ENCODE assay signal across 23 cellular contexts in genomic region chr9:97132865-97133264, GRCh38.
A peak's percentile ranks its signal among the peaks of the same experiment; 100 is the strongest.
DNase-seq lines count a peak whose midpoint lies in the region; ATAC-seq and TF ChIP-seq lines count a peak whose summit lies in the region.
"Had no signal": no experiment of that assay in that cellular context is flagged by ENCODE, and none has a peak within 500 bp of the region (broad histone marks: within the 10 kb centered on the region; RNA-seq: fewer than 3 reads in every experiment).

No MANE protein-coding gene starts in this region.

- peak overlapping the region; percentile 15 for H3K9ac ChIP-seq in neuronal stem cell (ENCODE audit: low read depth, low read length, poor library complexity)
- H3K9ac ChIP-seq: BLaER1 had no signal

- no peaks in the 10 kb centered on the region for H3K9me3 ChIP-seq in neuronal stem cell (replicated peaks in 1 of 2; ENCODE audit: control insufficient read depth in 2 of 2, insufficient read depth in 1 of 2, low read depth in 1 of 2, low read length in 2 of 2)
- H3K9me3 ChIP-seq: Caco-2 had no signal

- no peak overlapping the region for H2BK120ac ChIP-seq in neuronal stem cell (ENCODE audit: low read depth, low read length)

- no peak for DNase-seq in activated CD4-positive, alpha-beta T cell treated with anti-CD3 and anti-CD28 coated beads, Interleukin-2, amount 10 ng/mL, durations not matched to agents 7 days and 5 days
- no peak for DNase-seq in activated CD4-positive, alpha-beta T cell treated with anti-CD3 and anti-CD28 coated beads, Interleukin-2, amount 50 U/mL, for 4 hours
- DNase-seq in endothelial cell (ENCODE audit: low spot score) (no peak), neuronal stem cell (ENCODE audit: low spot score) (no peak), cortex of kidney (lab: John Stamatoyannopoulos, UW) (no peak)
- DNase-seq in stimulated activated effector memory CD8-positive, alpha-beta T cell treated with anti-CD3 and anti-CD28 coated beads, Interleukin-12 subunit alpha, Interleukin-12 subunit beta, amount 100 ng/mL, for 72 hours (ENCODE audit: low spot score in 2 of 2) = no peak
- DNase-seq in activated T-cell treated with anti-CD3 and anti-CD28 coated beads, Interleukin-2, amount 50 U/mL, for 24 hours = no peak
- DNase-seq: Caco-2; CD4-positive, CD25-positive, alpha-beta regulatory T cell; CD8-positive, alpha-beta T cell; DMS 273 treated with DMSO at 0.1 percent for 48 hours; DMS79; EL; GDM1; GOT3; H7 had no signal

- H2AFZ ChIP-seq in neuronal stem cell (ENCODE audit: low read length) = no peak overlapping the region

- H3K79me1 ChIP-seq in neuronal stem cell (ENCODE audit: low read depth, low read length) = no peaks in the 10 kb centered on the region

- no peak overlapping the region for H4K8ac ChIP-seq in neuronal stem cell (ENCODE audit: low read depth, low read length)

- no peak overlapping the region for H3K14ac ChIP-seq in neuronal stem cell (ENCODE audit: low read length)

- no peak overlapping the region for H2AK5ac ChIP-seq in neuronal stem cell (ENCODE audit: low read depth, low read length)

- H3K36me3 ChIP-seq in neuronal stem cell (replicated peaks in 1 of 2; ENCODE audit: control insufficient read depth in 2 of 2, insufficient read depth in 2 of 2, low read length in 2 of 2) = no peaks in the 10 kb centered on the region
- H3K36me3 ChIP-seq: BLaER1 had no signal

- H3K4me3 Mint-ChIP-seq in activated CD4-positive, alpha-beta T cell treated with anti-CD3 and anti-CD28 coated beads, Interleukin-2, amount 10 ng/mL, durations not matched to agents 7 days and 5 days = no peak overlapping the region
- H3K4me3 Mint-ChIP-seq in endothelial cell (ENCODE audit: unreplicated experiment) = peak overlapping the region; percentile 12
- no peak overlapping the region for H3K4me3 Mint-ChIP-seq in stimulated activated effector memory CD8-positive, alpha-beta T cell treated with anti-CD3 and anti-CD28 coated beads, Interleukin-12 subunit alpha, Interleukin-12 subunit beta, amount 100 ng/mL, for 72 hours
- no peak overlapping the region for H3K4me3 Mint-ChIP-seq in activated T-cell treated with anti-CD3 and anti-CD28 coated beads, Interleukin-2, amount 50 U/mL, for 24 hours
- H3K4me3 Mint-ChIP-seq: B cell; CD8-positive, alpha-beta T cell had no signal

- no CpG with 5 or more reads among the region's 2 CpGs for WGBS in neuronal stem cell (ENCODE audit: extremely low coverage in 2 of 2, insufficient read length in 2 of 2, insufficient replicate concordance in 1 of 2), 2 donors

- H3K18ac ChIP-seq in neuronal stem cell (ENCODE audit: low read length) = peak overlapping the region; percentile 51

- POLR2A ChIA-PET in activated CD4-positive, alpha-beta T cell treated with anti-CD3 and anti-CD28 coated beads, Interleukin-2, amount 10 ng/mL, durations not matched to agents 7 days and 5 days (lab: Charles Lee) = no interaction called here

- H3K27ac ChIP-seq in neuronal stem cell (replicated peaks; ENCODE audit: low read length) = no peak overlapping the region
- H3K27ac ChIP-seq: 22Rv1, BLaER1, C4-2B had no signal

- H3K27ac Mint-ChIP-seq in activated CD4-positive, alpha-beta T cell treated with anti-CD3 and anti-CD28 coated beads, Interleukin-2, amount 10 ng/mL, durations not matched to agents 7 days and 5 days = peak overlapping the region; percentile 51
- H3K27ac Mint-ChIP-seq in endothelial cell (ENCODE audit: unreplicated experiment) = no peak overlapping the region
- H3K27ac Mint-ChIP-seq in stimulated activated effector memory CD8-positive, alpha-beta T cell treated with anti-CD3 and anti-CD28 coated beads, Interleukin-12 subunit alpha, Interleukin-12 subunit beta, amount 100 ng/mL, for 72 hours = peak overlapping the region; percentile 69
- H3K27ac Mint-ChIP-seq in activated T-cell treated with anti-CD3 and anti-CD28 coated beads, Interleukin-2, amount 50 U/mL, for 24 hours = no peak overlapping the region
- H3K27ac Mint-ChIP-seq: B cell; CD4-positive, CD25-positive, alpha-beta regulatory T cell; CD8-positive, alpha-beta T cell had no signal

- H3K27me3 Mint-ChIP-seq in activated CD4-positive, alpha-beta T cell treated with anti-CD3 and anti-CD28 coated beads, Interleukin-2, amount 10 ng/mL, durations not matched to agents 7 days and 5 days = no peaks in the 10 kb centered on the region
- H3K27me3 Mint-ChIP-seq in endothelial cell (ENCODE audit: unreplicated experiment) = peaks cover 8% of the 10 kb centered on the region
- no peaks in the 10 kb centered on the region for H3K27me3 Mint-ChIP-seq in activated T-cell treated with anti-CD3 and anti-CD28 coated beads, Interleukin-2, amount 50 U/mL, for 24 hours
- H3K27me3 Mint-ChIP-seq: B cell; CD4-positive, CD25-positive, alpha-beta regulatory T cell had no signal

- CTCF ChIA-PET in activated CD4-positive, alpha-beta T cell treated with anti-CD3 and anti-CD28 coated beads, Interleukin-2, amount 10 ng/mL, durations not matched to agents 7 days and 5 days (lab: Charles Lee) = no interaction called here

- H2BK5ac ChIP-seq in neuronal stem cell (ENCODE audit: low read length) = no peak overlapping the region

- no peak for TF ChIP-seq CTCF in endothelial cell (IDR thresholded peaks at IDR 0.05; ENCODE audit: unreplicated experiment)

- H3K4me1 ChIP-seq in neuronal stem cell (ENCODE audit: control insufficient read depth in 2 of 2, insufficient read depth in 1 of 2, low read depth in 1 of 2, low read length in 2 of 2) = no peaks in the 10 kb centered on the region
- H3K4me1 ChIP-seq: BLaER1, Caco-2 had no signal

- H3K4me3 ChIP-seq in neuronal stem cell (ENCODE audit: low read length in 2 of 2) = peak overlapping the region in 1 of 2 donors; percentile 58
- H3K4me3 ChIP-seq: BLaER1, GM12878 had no signal

- ATAC-seq in stimulated activated effector memory CD8-positive, alpha-beta T cell treated with anti-CD3 and anti-CD28 coated beads, Interleukin-12 subunit alpha, Interleukin-12 subunit beta, amount 100 ng/mL, for 72 hours = no peak
- ATAC-seq in GM21786 (IDR thresholded peaks at IDR 0.05; ENCODE audit: unreplicated experiment) = no peak
- ATAC-seq: CD8-positive, alpha-beta T cell; GM12878; HCT116 had no signal

- peaks cover 3% of the 10 kb centered on the region for H3K9me3 Mint-ChIP-seq in activated CD4-positive, alpha-beta T cell treated with anti-CD3 and anti-CD28 coated beads, Interleukin-2, amount 10 ng/mL, durations not matched to agents 7 days and 5 days
- H3K9me3 Mint-ChIP-seq in endothelial cell (ENCODE audit: unreplicated experiment) = no peaks in the 10 kb centered on the region
- no peaks in the 10 kb centered on the region for H3K9me3 Mint-ChIP-seq in stimulated activated effector memory CD8-positive, alpha-beta T cell treated with anti-CD3 and anti-CD28 coated beads, Interleukin-12 subunit alpha, Interleukin-12 subunit beta, amount 100 ng/mL, for 72 hours
- H3K9me3 Mint-ChIP-seq in activated T-cell treated with anti-CD3 and anti-CD28 coated beads, Interleukin-2, amount 50 U/mL, for 24 hours = no peaks in the 10 kb centered on the region
- H3K9me3 Mint-ChIP-seq: CD8-positive, alpha-beta T cell had no signal

- no peaks in the 10 kb centered on the region for H3K36me3 Mint-ChIP-seq in activated CD4-positive, alpha-beta T cell treated with anti-CD3 and anti-CD28 coated beads, Interleukin-2, amount 10 ng/mL, durations not matched to agents 7 days and 5 days (ENCODE audit: low read depth)
- peaks cover 10% of the 10 kb centered on the region for H3K36me3 Mint-ChIP-seq in endothelial cell (ENCODE audit: low read depth, unreplicated experiment)
- H3K36me3 Mint-ChIP-seq in stimulated activated effector memory CD8-positive, alpha-beta T cell treated with anti-CD3 and anti-CD28 coated beads, Interleukin-12 subunit alpha, Interleukin-12 subunit beta, amount 100 ng/mL, for 72 hours = no peaks in the 10 kb centered on the region
- H3K36me3 Mint-ChIP-seq in activated T-cell treated with anti-CD3 and anti-CD28 coated beads, Interleukin-2, amount 50 U/mL, for 24 hours (ENCODE audit: low read depth) = no peaks in the 10 kb centered on the region
- H3K36me3 Mint-ChIP-seq: CD4-positive, CD25-positive, alpha-beta regulatory T cell had no signal

- no peak overlapping the region for H2BK15ac ChIP-seq in neuronal stem cell (ENCODE audit: low read length)

- H3K4ac ChIP-seq in neuronal stem cell (ENCODE audit: low read length) = no peak overlapping the region

- no peak overlapping the region for H3K4me2 ChIP-seq in neuronal stem cell (ENCODE audit: insufficient read depth, low read length, poor library complexity, severe bottlenecking)
- H3K4me2 ChIP-seq: BLaER1 had no signal

- no peak overlapping the region for H4K91ac ChIP-seq in neuronal stem cell (ENCODE audit: low read depth, low read length, poor library complexity)

- H3K4me1 Mint-ChIP-seq in activated CD4-positive, alpha-beta T cell treated with anti-CD3 and anti-CD28 coated beads, Interleukin-2, amount 10 ng/mL, durations not matched to agents 7 days and 5 days = no peaks in the 10 kb centered on the region
- H3K4me1 Mint-ChIP-seq in endothelial cell (ENCODE audit: unreplicated experiment) = peaks cover 8% of the 10 kb centered on the region
- H3K4me1 Mint-ChIP-seq in stimulated activated effector memory CD8-positive, alpha-beta T cell treated with anti-CD3 and anti-CD28 coated beads, Interleukin-12 subunit alpha, Interleukin-12 subunit beta, amount 100 ng/mL, for 72 hours = no peaks in the 10 kb centered on the region
- no peaks in the 10 kb centered on the region for H3K4me1 Mint-ChIP-seq in activated T-cell treated with anti-CD3 and anti-CD28 coated beads, Interleukin-2, amount 50 U/mL, for 24 hours (ENCODE audit: low read depth)
- H3K4me1 Mint-ChIP-seq: B cell; CD4-positive, CD25-positive, alpha-beta regulatory T cell had no signal

- H3K27me3 ChIP-seq in neuronal stem cell (ENCODE audit: control insufficient read depth in 3 of 3, insufficient read depth in 3 of 3, low read depth in 1 of 3, low read length in 3 of 3) = no peaks in the 10 kb centered on the region
- H3K27me3 ChIP-seq: BLaER1 had no signal

- H3K23ac ChIP-seq in neuronal stem cell (ENCODE audit: low read depth, low read length, poor library complexity) = peak overlapping the region; percentile 20

- H2BK12ac ChIP-seq in neuronal stem cell (ENCODE audit: low read length) = no peak overlapping the region

Comparison
In these comparisons a context has a peak if more than half of its experiments do, and no peak if none do; other contexts are left out.
1. H3K27ac Mint-ChIP-seq: peak in activated CD4-positive, alpha-beta T cell treated with anti-CD3 and anti-CD28 coated beads, Interleukin-2, amount 10 ng/mL, durations not matched to agents 7 days and 5 days (single experiment) and stimulated activated effector memory CD8-positive, alpha-beta T cell treated with anti-CD3 and anti-CD28 coated beads, Interleukin-12 subunit alpha, Interleukin-12 subunit beta, amount 100 ng/mL, for 72 hours (single experiment); none in endothelial cell (single experiment) and activated T-cell treated with anti-CD3 and anti-CD28 coated beads, Interleukin-2, amount 50 U/mL, for 24 hours (single experiment).